8 cellular contexts compared by ENCODE assay signal in the genomic region with DNA sequence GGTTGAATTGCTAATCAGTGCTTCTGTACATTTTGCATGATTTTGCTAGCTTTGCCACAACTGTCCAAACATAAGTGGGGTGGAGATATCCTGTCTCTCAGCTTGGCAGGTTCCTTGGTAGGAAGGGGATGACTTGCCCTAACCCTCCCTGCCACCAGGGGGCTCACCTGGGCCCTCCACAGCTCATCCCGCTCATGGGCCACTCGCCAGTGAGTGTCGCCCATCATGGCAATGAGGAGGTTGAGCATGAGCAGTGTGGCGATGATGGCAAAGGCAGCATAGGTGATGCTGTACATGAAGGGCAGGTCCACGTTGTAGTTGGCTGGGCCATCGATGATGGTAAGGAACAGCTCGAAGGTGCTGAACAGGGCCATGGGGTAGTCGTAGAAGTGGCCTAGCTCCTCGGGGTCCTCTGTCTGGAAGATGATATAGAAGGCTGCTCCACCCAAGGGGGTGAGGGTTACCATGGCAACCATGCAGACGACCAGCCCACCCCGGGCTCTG. TPM values are rescaled to one million over a fixed set of nuclear protein-coding genes. Genes with fewer than 3 reads are reported as not detected.
DNase-seq lines count a peak whose midpoint lies in the region; ATAC-seq, FAIRE-seq and TF ChIP-seq lines count a peak whose summit lies in the region.

No MANE protein-coding gene starts in this region.

- in situ Hi-C loops in HepG2 (cut with HindIII; ENCODE audit: extremely low pct_ligation_motif_present, low pct_unique_long_range_greater_than_20kb) = loop anchor here (10.0 kb wide), 1 partner anchor 341 kb away; no protein-coding TSS in a partner anchor

- H3K9ac ChIP-seq in HepG2 (ENCODE audit: insufficient read depth, low read depth, low read length) = no peak overlapping the region

- ATAC-seq in GM18907 (IDR thresholded peaks at IDR 0.05; ENCODE audit: unreplicated experiment) (peak; percentile 77), HepG2 (peak; percentile 64)
- peak; percentile 41 to 50 for ATAC-seq in activated T-cell treated with anti-CD3 and anti-CD28 coated beads, Interleukin-2, amount 50 U/mL, for 4 hours

- H3K4me1 Mint-ChIP-seq in activated T-cell treated with anti-CD3 and anti-CD28 coated beads, Interleukin-2, amount 50 U/mL, for 4 hours (ENCODE audit: low read depth) = no peaks in the 10 kb centered on the region

- no peak overlapping the region for H3K4me3 ChIP-seq in BE2C (ENCODE audit: low read depth, low read length)
- no peak overlapping the region for H3K4me3 ChIP-seq in HepG2 (replicated peaks in 1 of 3; ENCODE audit: insufficient read depth in 1 of 3, low read depth in 2 of 3, low read length in 3 of 3)

- no peak overlapping the region for H3K4me3 Mint-ChIP-seq in activated T-cell treated with anti-CD3 and anti-CD28 coated beads, Interleukin-2, amount 50 U/mL, for 4 hours

- no peak overlapping the region for H3K27ac ChIP-seq in HepG2 (ENCODE audit: extremely low read length, insufficient read depth, low read length)

- TF ChIP-seq EP300 in HepG2 (IDR thresholded peaks at IDR 0.05; ENCODE audit: low read depth in 2 of 2, low read length in 2 of 2) = no peak
- TF ChIP-seq EP300 in HepG2 (CRISPR knock-in tag; IDR thresholded peaks at IDR 0.05; ENCODE audit: borderline replicate concordance) = no peak

- no peaks in the 10 kb centered on the region for H3K9me3 ChIP-seq in BE2C
- H3K9me3 ChIP-seq in HepG2 (ENCODE audit: low read length) = no peaks in the 10 kb centered on the region

- H3K9me3 Mint-ChIP-seq in activated T-cell treated with anti-CD3 and anti-CD28 coated beads, Interleukin-2, amount 50 U/mL, for 4 hours = no peaks in the 10 kb centered on the region

- no peaks in the 10 kb centered on the region for H3K79me2 ChIP-seq in HepG2 (ENCODE audit: insufficient read depth, low read length)

- H3K36me3 ChIP-seq in BE2C = no peaks in the 10 kb centered on the region
- H3K36me3 ChIP-seq in HepG2 (replicated peaks in 1 of 2; ENCODE audit: control insufficient read depth in 1 of 2, insufficient read depth in 2 of 2, low read length in 2 of 2) = no peaks in the 10 kb centered on the region

- TF ChIP-seq CTCF in BE2C (IDR thresholded peaks at IDR 0.05; ENCODE audit: low read depth, low read length) = peak; percentile 61
- peak; percentile 68 for TF ChIP-seq CTCF in HepG2 (CRISPR knock-in tag; IDR thresholded peaks at IDR 0.05)

- BruUV-seq in HepG2 (replicated peaks; lab: Mats Ljungman, UMichigan) = no TSS peak

- no peak overlapping the region for H2AFZ ChIP-seq in HepG2 (ENCODE audit: low read length)

- WGBS in HepG2 (ENCODE audit: low lambda C conversion rate) = 28% methylated on average over 7 of the region's 11 CpGs

- no peaks in the 10 kb centered on the region for H4K20me1 ChIP-seq in HepG2 (ENCODE audit: insufficient read depth, low read length)

- CTCF ChIA-PET in HepG2 (lab: Yijun Ruan, JAX; ENCODE audit: low intra/inter-chr PET ratio, low total read pairs) = interaction anchor here (1.2 kb wide), 1 partner anchor 342 kb away, joined by 3 read pairs; no protein-coding TSS in a partner anchor

- intact Hi-C loops in HepG2 (cut with micrococcal nuclease; ENCODE audit: unreplicated experiment) = no loop called here

- H3K27me3 Mint-ChIP-seq in activated T-cell treated with anti-CD3 and anti-CD28 coated beads, Interleukin-2, amount 50 U/mL, for 4 hours (ENCODE audit: low read depth) = no peaks in the 10 kb centered on the region

- H3K4me2 ChIP-seq in HepG2 (ENCODE audit: low read depth, low read length) = no peak overlapping the region

- peaks cover 3% of the 10 kb centered on the region for H3K36me3 Mint-ChIP-seq in activated T-cell treated with anti-CD3 and anti-CD28 coated beads, Interleukin-2, amount 50 U/mL, for 4 hours (ENCODE audit: insufficient read depth)

- H3K4me1 ChIP-seq in BE2C (no peaks in the 10 kb centered on the region), HepG2 (ENCODE audit: insufficient read depth, low read length) (no peaks in the 10 kb centered on the region)

- TF ChIP-seq RAD21 in HepG2 (CRISPR knock-in tag; IDR thresholded peaks at IDR 0.05) = no peak

- no peak for TF ChIP-seq POLR2A in HepG2 (IDR thresholded peaks at IDR 0.05; ENCODE audit: insufficient read depth in 1 of 2, low read depth in 2 of 2, low read length in 2 of 2)

- H3K27me3 ChIP-seq in BE2C = no peaks in the 10 kb centered on the region
- H3K27me3 ChIP-seq in HepG2 (ENCODE audit: control insufficient read depth in 1 of 2, insufficient read depth in 2 of 2, low read length in 2 of 2) = peaks cover 0 to 7% of the 10 kb centered on the region in 2 experiments; a peak in 2 of 5 replicates

- POLR2A ChIA-PET in HepG2 (lab: Yijun Ruan, JAX) = no interaction called here

- DNase-seq in BE2C (peak; percentile 55), HK-2 (ENCODE audit: unreplicated experiment) (peak; percentile 11), HepG2 (ENCODE audit: low spot score) (no peak), COR-L47 (lab: John Stamatoyannopoulos, UW) (no peak), glomerular visceral epithelial cell (ENCODE audit: extremely low spot score) (no peak), hippocampal formation (lab: John Stamatoyannopoulos, UW) (no peak)
- DNase-seq in activated T-cell treated with anti-CD3 and anti-CD28 coated beads, Interleukin-2, amount 50 U/mL, for 4 hours = no peak

- FAIRE-seq in HepG2 (lab: Jason Lieb, UNC) = no peak

TF ChIP-seq in HepG2, 621 proteins besides CTCF, POLR2A, EP300 and RAD21 (continues in another document):
- peak; percentile 45; the same call in 1 of the 2 replicates for TF ChIP-seq RFX1 (IDR thresholded peaks at IDR 0.05)
- TF ChIP-seq, protein P1, sequence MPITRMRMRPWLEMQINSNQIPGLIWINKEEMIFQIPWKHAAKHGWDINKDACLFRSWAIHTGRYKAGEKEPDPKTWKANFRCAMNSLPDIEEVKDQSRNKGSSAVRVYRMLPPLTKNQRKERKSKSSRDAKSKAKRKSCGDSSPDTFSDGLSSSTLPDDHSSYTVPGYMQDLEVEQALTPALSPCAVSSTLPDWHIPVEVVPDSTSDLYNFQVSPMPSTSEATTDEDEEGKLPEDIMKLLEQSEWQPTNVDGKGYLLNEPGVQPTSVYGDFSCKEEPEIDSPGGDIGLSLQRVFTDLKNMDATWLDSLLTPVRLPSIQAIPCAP (CRISPR knock-in tag; IDR thresholded peaks at IDR 0.05; ENCODE audit: low read depth) = no peak
- no peak for TF ChIP-seq ZBTB7A (CRISPR knock-in tag; IDR thresholded peaks at IDR 0.05)

RNA-seq across cellular contexts. Expression of a gene that starts 12.2 kb away (rescaled TPM):
- 1.6 TPM for polyA plus RNA-seq in BE2C (2012; ENCODE audit: insufficient read depth, insufficient read length, low read depth)
- total RNA-seq in activated T-cell treated with anti-CD3 and anti-CD28 coated beads, Interleukin-2, amount 50 U/mL, for 4 hours = not detected
- not detected in 2 replicates for total RNA-seq in HepG2 (2016; rRNA removed; fragmentation: Illumina TruSeq; extraction: Trizol)
- total RNA-seq in HepG2 (2016; cell fraction: cytosol; rRNA removed; fragmentation: Illumina TruSeq; extraction: Trizol; ENCODE audit: low read depth) = not detected in 2 replicates
- not detected in 2 replicates for total RNA-seq in HepG2 (2016; cell fraction: insoluble cytoplasmic fraction; rRNA removed; fragmentation: Illumina TruSeq; extraction: Trizol)
- not detected in 2 replicates for total RNA-seq in HepG2 (2016; cell fraction: membrane; rRNA removed; fragmentation: Illumina TruSeq; extraction: Trizol)
- total RNA-seq in HepG2 (2016; cell fraction: nucleus; rRNA removed; fragmentation: Illumina TruSeq; extraction: Trizol) = not detected in 2 replicates
- polyA plus RNA-seq in HepG2 (2011; rRNA removed) = not detected in 2 replicates
- polyA plus RNA-seq in HepG2 (2011; cell fraction: cytosol; rRNA removed) = not detected in 2 replicates
- 0.05 TPM in 1 of 2 replicates, not detected in the other for polyA plus RNA-seq in HepG2 (2011; cell fraction: nucleus; rRNA removed)
- not detected in 2 replicates for polyA plus RNA-seq in HepG2 (2012)
- polyA plus RNA-seq in HepG2 (2016; cell fraction: cytosol; fragmentation: Illumina TruSeq; extraction: Trizol; ENCODE audit: low read depth) = not detected in 2 replicates
- not detected in 2 replicates for polyA plus RNA-seq in HepG2 (2016; cell fraction: insoluble cytoplasmic fraction; fragmentation: Illumina TruSeq; extraction: Trizol; ENCODE audit: low read depth)
- polyA plus RNA-seq in HepG2 (2016; cell fraction: membrane; fragmentation: Illumina TruSeq; extraction: Trizol; ENCODE audit: low read depth) = not detected in 2 replicates
- not detected in 2 replicates for polyA plus RNA-seq in HepG2 (2016; cell fraction: nucleus; fragmentation: Illumina TruSeq; extraction: Trizol; ENCODE audit: insufficient read depth, low read depth)
- not detected in 2 replicates for polyA minus RNA-seq in HepG2 (2011; rRNA and poly(A)+ RNA removed; ENCODE audit: low replicate concordance)
- polyA minus RNA-seq in HepG2 (2011; cell fraction: cytosol; rRNA and poly(A)+ RNA removed) = not detected in 2 replicates
- under 0.01 TPM in 1 of 2 replicates, not detected in the other for polyA minus RNA-seq in HepG2 (2011; cell fraction: nucleus; rRNA and poly(A)+ RNA removed)

RNA-seq across cellular contexts. Expression of a gene that starts 18.5 kb away (rescaled TPM):
- polyA plus RNA-seq in BE2C (2012; ENCODE audit: insufficient read depth, insufficient read length, low read depth) = not detected
- total RNA-seq in activated T-cell treated with anti-CD3 and anti-CD28 coated beads, Interleukin-2, amount 50 U/mL, for 4 hours = 1 to 10 TPM; 6.7 to 8.3 (median 8.0) TPM
- not detected in 2 replicates for total RNA-seq in HepG2 (2016; rRNA removed; fragmentation: Illumina TruSeq; extraction: Trizol)
- total RNA-seq in HepG2 (2016; cell fraction: cytosol; rRNA removed; fragmentation: Illumina TruSeq; extraction: Trizol; ENCODE audit: low read depth) = not detected in 2 replicates
- total RNA-seq in HepG2 (2016; cell fraction: insoluble cytoplasmic fraction; rRNA removed; fragmentation: Illumina TruSeq; extraction: Trizol) = 0.11 TPM in 1 of 2 replicates, not detected in the other
- total RNA-seq in HepG2 (2016; cell fraction: membrane; rRNA removed; fragmentation: Illumina TruSeq; extraction: Trizol) = not detected in 2 replicates
- not detected in 2 replicates for total RNA-seq in HepG2 (2016; cell fraction: nucleus; rRNA removed; fragmentation: Illumina TruSeq; extraction: Trizol)
- not detected in 2 replicates for polyA plus RNA-seq in HepG2 (2011; rRNA removed)
- polyA plus RNA-seq in HepG2 (2011; cell fraction: cytosol; rRNA removed) = 0.01 TPM in 1 of 2 replicates, not detected in the other
- polyA plus RNA-seq in HepG2 (2011; cell fraction: nucleus; rRNA removed) = 0.14 TPM in 1 of 2 replicates, not detected in the other
- polyA plus RNA-seq in HepG2 (2012) = not detected in 2 replicates
- polyA plus RNA-seq in HepG2 (2016; cell fraction: cytosol; fragmentation: Illumina TruSeq; extraction: Trizol; ENCODE audit: low read depth) = not detected in 2 replicates
- polyA plus RNA-seq in HepG2 (2016; cell fraction: insoluble cytoplasmic fraction; fragmentation: Illumina TruSeq; extraction: Trizol; ENCODE audit: low read depth) = not detected in 2 replicates
- not detected in 2 replicates for polyA plus RNA-seq in HepG2 (2016; cell fraction: membrane; fragmentation: Illumina TruSeq; extraction: Trizol; ENCODE audit: low read depth)
- not detected in 2 replicates for polyA plus RNA-seq in HepG2 (2016; cell fraction: nucleus; fragmentation: Illumina TruSeq; extraction: Trizol; ENCODE audit: insufficient read depth, low read depth)
- polyA minus RNA-seq in HepG2 (2011; rRNA and poly(A)+ RNA removed; ENCODE audit: low replicate concordance) = 0.06 and 0.40 TPM in 2 replicates
- polyA minus RNA-seq in HepG2 (2011; cell fraction: cytosol; rRNA and poly(A)+ RNA removed) = not detected in 2 replicates
- polyA minus RNA-seq in HepG2 (2011; cell fraction: nucleus; rRNA and poly(A)+ RNA removed) = not detected in 2 replicates

Comparison
In these comparisons a context has a peak if more than half of its experiments do, and no peak if none do; other contexts are left out.
1. DNase-seq: peak in BE2C (single experiment) and HK-2 (single experiment); none in activated T-cell treated with anti-CD3 and anti-CD28 coated beads, Interleukin-2, amount 50 U/mL, for 4 hours (single experiment), HepG2 (single experiment), COR-L47 (single experiment), glomerular visceral epithelial cell (single experiment) and hippocampal formation (0 of 2).
2. Peak in every context shown above with its lines, with median percentiles within 50 percentile points of each other: ATAC-seq.